In genomic region chr5:56692359-56693219, GRCh38 we compare ENCODE assay signal across 15 cellular contexts.
A peak's percentile ranks its signal among the peaks of the same experiment; 100 is the strongest.
DNase-seq lines count a peak whose midpoint lies in the region; ATAC-seq, FAIRE-seq and TF ChIP-seq lines count a peak whose summit lies in the region.
"Had no signal": no experiment of that assay in that cellular context is flagged by ENCODE, and none has a peak within 500 bp of the region (broad histone marks: within the 10 kb centered on the region; RNA-seq: fewer than 3 reads in every experiment).

No MANE protein-coding gene starts in this region.

- no peak for TF ChIP-seq CTCF in GM20000 (IDR thresholded peaks at IDR 0.05; ENCODE audit: extremely low read depth, missing control alignments)
- no peak for TF ChIP-seq CTCF in SU-DHL-6 (IDR thresholded peaks at IDR 0.05; ENCODE audit: insufficient read depth, low read length, poor library complexity, severe bottlenecking)

- H3K27ac ChIP-seq in SU-DHL-6 (ENCODE audit: low read depth, low read length): no peak overlapping the region

- H3K27me3 ChIP-seq in SU-DHL-6 (ENCODE audit: low read length): no peaks in the 10 kb centered on the region

- peaks cover 2% of the 10 kb centered on the region for H3K9me3 Mint-ChIP-seq in activated T-cell treated with anti-CD3 and anti-CD28 coated beads, Interleukin-2, amount 50 U/mL, for 24 hours
- H3K9me3 Mint-ChIP-seq in naive thymus-derived CD8-positive, alpha-beta T cell: peaks cover 0 to 4% (median 0%) of the 10 kb centered on the region in 9 donors
- H3K9me3 Mint-ChIP-seq: brain, nephron progenitor cell had no signal

- H3K79me2 ChIP-seq in SU-DHL-6 (ENCODE audit: insufficient read depth, low read length): no peaks in the 10 kb centered on the region

- H3K36me3 Mint-ChIP-seq in activated T-cell treated with anti-CD3 and anti-CD28 coated beads, Interleukin-2, amount 50 U/mL, for 24 hours (ENCODE audit: low read depth): peaks cover 2% of the 10 kb centered on the region
- no peaks in the 10 kb centered on the region for H3K36me3 Mint-ChIP-seq in naive thymus-derived CD8-positive, alpha-beta T cell
- H3K36me3 Mint-ChIP-seq: brain had no signal

- peak; percentile 43 to 54 for ATAC-seq in naive thymus-derived CD8-positive, alpha-beta T cell

- no peaks in the 10 kb centered on the region for H4K20me1 ChIP-seq in SU-DHL-6 (ENCODE audit: low read depth, low read length)

- H3F3A ChIP-seq in SU-DHL-6 (ENCODE audit: insufficient read depth): no peaks in the 10 kb centered on the region

- H3K4me2 ChIP-seq in SU-DHL-6 (ENCODE audit: low read depth, low read length, poor library complexity, severe bottlenecking): peak overlapping the region; percentile 1

- H2AFZ ChIP-seq in SU-DHL-6 (ENCODE audit: low read depth, low read length, severe bottlenecking): peak overlapping the region; percentile 2

- H3K9me2 ChIP-seq in SU-DHL-6 (replicated peaks; ENCODE audit: insufficient read depth, low read length): no peaks in the 10 kb centered on the region

- DNase-seq in activated T-cell treated with anti-CD3 and anti-CD28 coated beads, Interleukin-2, amount 50 U/mL, for 24 hours: no peak
- no peak for DNase-seq in activated T-cell treated with anti-CD3 and anti-CD28 coated beads, Interleukin-2, amount 50 U/mL, for 48 hours
- DNase-seq in GM20000 (ENCODE audit: low spot score) (peak; percentile 32), RCC 7860 (ENCODE audit: low spot score) (no peak), NCI-H2227 (lab: John Stamatoyannopoulos, UW; ENCODE audit: unreplicated experiment) (no peak)
- DNase-seq in naive thymus-derived CD8-positive, alpha-beta T cell: peak in 2 of 10 donors; percentile 21 to 26
- no peak for DNase-seq in activated CD4-positive, CD25-positive, alpha-beta regulatory T cell (lab: John Stamatoyannopoulos, UW)
- DNase-seq: DND-41, glutamatergic neuron, IMR-90, NCI-H187 treated with DMSO at 0.1 percent for 48 hours, nephron progenitor cell had no signal

- peaks cover 77% of the 10 kb centered on the region for H3K4me1 Mint-ChIP-seq in activated T-cell treated with anti-CD3 and anti-CD28 coated beads, Interleukin-2, amount 50 U/mL, for 24 hours (ENCODE audit: low read depth)
- peaks cover 23 to 85% (median 64%) of the 10 kb centered on the region in 4 donors for H3K4me1 Mint-ChIP-seq in naive thymus-derived CD8-positive, alpha-beta T cell

- FAIRE-seq in RCC 7860 (lab: Jason Lieb, UNC): no peak
- FAIRE-seq: H1 had no signal

- H3K27me3 Mint-ChIP-seq in activated T-cell treated with anti-CD3 and anti-CD28 coated beads, Interleukin-2, amount 50 U/mL, for 24 hours: no peaks in the 10 kb centered on the region
- no peaks in the 10 kb centered on the region for H3K27me3 Mint-ChIP-seq in naive thymus-derived CD8-positive, alpha-beta T cell

- H3K9me3 ChIP-seq in SU-DHL-6 (ENCODE audit: insufficient read depth, low read length): no peaks in the 10 kb centered on the region

- no peak overlapping the region for H3K4me3 ChIP-seq in SU-DHL-6 (ENCODE audit: insufficient read depth, low read length, poor library complexity, severe bottlenecking)

- peak overlapping the region; percentile 32 for H3K4me3 Mint-ChIP-seq in activated T-cell treated with anti-CD3 and anti-CD28 coated beads, Interleukin-2, amount 50 U/mL, for 24 hours
- H3K4me3 Mint-ChIP-seq in naive thymus-derived CD8-positive, alpha-beta T cell: peak overlapping the region; percentile 13 to 75 (median 63)
- H3K4me3 Mint-ChIP-seq: brain, nephron progenitor cell had no signal

- POLR2A ChIA-PET in naive thymus-derived CD8-positive, alpha-beta T cell (lab: Charles Lee): interaction anchor here (0.7 kb wide), 1 partner anchor 145 kb away, joined by 4 read pairs; no protein-coding TSS in a partner anchor

- no peak overlapping the region for H3K9ac ChIP-seq in SU-DHL-6 (ENCODE audit: low read length)

- H3K36me3 ChIP-seq in SU-DHL-6 (ENCODE audit: low read length): no peaks in the 10 kb centered on the region

- peak overlapping the region; percentile 77 for H3K27ac Mint-ChIP-seq in activated T-cell treated with anti-CD3 and anti-CD28 coated beads, Interleukin-2, amount 50 U/mL, for 24 hours
- H3K27ac Mint-ChIP-seq in naive thymus-derived CD8-positive, alpha-beta T cell: peak overlapping the region in 9 of 10 donors; percentile 62 to 92 (median 74)
- H3K27ac Mint-ChIP-seq: brain, nephron progenitor cell had no signal
